Comparison of ENCODE assay signal across 15 cellular contexts in the genomic region with DNA sequence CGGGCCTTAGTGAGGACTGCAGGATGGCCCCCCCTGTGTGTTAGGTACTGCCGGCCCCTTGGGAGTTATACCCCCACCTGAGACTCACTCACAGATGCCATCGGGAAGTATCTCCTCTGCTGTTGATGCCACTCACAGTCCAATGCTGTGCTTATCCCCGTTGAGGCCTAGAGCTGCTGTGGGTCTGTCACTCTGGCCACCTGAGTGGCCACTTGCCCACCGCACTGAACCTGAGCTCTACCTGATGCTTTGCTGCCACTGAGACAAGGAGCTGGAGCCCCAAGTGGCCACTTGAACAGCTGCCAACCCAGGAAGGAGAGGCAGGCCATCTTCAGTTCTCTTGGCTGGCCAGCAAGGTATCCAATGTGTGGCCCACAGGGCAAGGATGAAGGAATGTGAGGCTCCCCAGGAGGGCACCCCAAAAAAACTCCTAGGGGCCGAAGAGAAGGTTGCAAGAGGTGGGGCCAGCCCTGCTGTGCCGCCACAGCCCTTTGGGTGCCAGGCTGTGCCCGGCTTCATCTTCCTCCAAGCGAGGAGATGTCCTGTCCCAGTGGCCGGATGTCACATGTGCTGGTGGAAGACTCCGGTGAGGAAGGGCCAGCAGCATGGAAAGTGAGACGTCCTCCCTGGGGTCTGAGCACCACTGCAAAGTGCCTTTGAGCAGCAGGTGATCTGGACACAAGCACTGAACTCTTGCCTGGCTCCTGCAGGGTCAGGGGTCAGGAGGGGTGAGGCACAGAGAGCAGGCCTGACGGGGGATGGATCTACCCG. TPM values are rescaled to one million over a fixed set of nuclear protein-coding genes. Genes with fewer than 3 reads are reported as not detected.
DNase-seq lines count a peak whose midpoint lies in the region; ATAC-seq, FAIRE-seq and TF ChIP-seq lines count a peak whose summit lies in the region.
"Had no signal": no experiment of that assay in that cellular context is flagged by ENCODE, and none has a peak within 500 bp of the region (broad histone marks: within the 10 kb centered on the region; RNA-seq: fewer than 3 reads in every experiment).

No MANE protein-coding gene starts in this region.

- no peak overlapping the region for H3K9ac ChIP-seq in endodermal cell (ENCODE audit: extremely low read depth, low read length, poor library complexity, severe bottlenecking)

- H3K9me3 Mint-ChIP-seq in stimulated activated naive CD8-positive, alpha-beta T cell treated with anti-CD3 and anti-CD28 coated beads, Interleukin-15, Interleukin-2, amounts not matched to agents 100 ng/mL and 50 ng/mL, for 24 hours = no peaks in the 10 kb centered on the region
- no peaks in the 10 kb centered on the region for H3K9me3 Mint-ChIP-seq in endodermal cell

- H3K27me3 Mint-ChIP-seq in stimulated activated naive CD8-positive, alpha-beta T cell treated with anti-CD3 and anti-CD28 coated beads, Interleukin-15, Interleukin-2, amounts not matched to agents 100 ng/mL and 50 ng/mL, for 24 hours = no peaks in the 10 kb centered on the region
- H3K27me3 Mint-ChIP-seq in endodermal cell (ENCODE audit: insufficient read depth) = no peaks in the 10 kb centered on the region

- peaks cover 16% of the 10 kb centered on the region for H3K4me1 ChIP-seq in endodermal cell (ENCODE audit: control insufficient read depth, insufficient read depth, low read length)

- peak overlapping the region; percentile 7 for H3K27ac Mint-ChIP-seq in stimulated activated naive CD8-positive, alpha-beta T cell treated with anti-CD3 and anti-CD28 coated beads, Interleukin-15, Interleukin-2, amounts not matched to agents 100 ng/mL and 50 ng/mL, for 24 hours
- no peak overlapping the region for H3K27ac Mint-ChIP-seq in endodermal cell
- H3K27ac Mint-ChIP-seq: B cell had no signal

- no peaks in the 10 kb centered on the region for H3K4me1 Mint-ChIP-seq in stimulated activated naive CD8-positive, alpha-beta T cell treated with anti-CD3 and anti-CD28 coated beads, Interleukin-15, Interleukin-2, amounts not matched to agents 100 ng/mL and 50 ng/mL, for 24 hours (ENCODE audit: low read depth)
- peaks cover 21% of the 10 kb centered on the region for H3K4me1 Mint-ChIP-seq in endodermal cell
- H3K4me1 Mint-ChIP-seq: B cell had no signal

- WGBS in endodermal cell (ENCODE audit: insufficient coverage in 1 of 2, insufficient read length in 1 of 2), 2 experiments = 86 to 91% methylated on average over 7 to 14 of the region's 14 CpGs

- no peak overlapping the region for H3K4me3 ChIP-seq in endodermal cell (ENCODE audit: low read length)
- H3K4me3 ChIP-seq: PC-9 had no signal

- DNase-seq in stimulated activated naive CD8-positive, alpha-beta T cell treated with anti-CD3 and anti-CD28 coated beads, Interleukin-15, Interleukin-2, amounts not matched to agents 100 U/mL and 50 U/mL, for 24 hours = no peak
- DNase-seq in endodermal cell (no peak), urothelium cell line (ENCODE audit: low spot score) (no peak)
- no peak for DNase-seq in activated CD8-positive, alpha-beta memory T cell treated with anti-CD3 and anti-CD28 coated beads, Interleukin-2, amount 50 U/mL, for 48 hours
- DNase-seq: DMS79 treated with DMSO at 0.1 percent for 48 hours, GOT3, KG1, NCI-H146, NCI-H510A treated with DMSO at 0.1 percent for 48 hours, PC-9 had no signal

- no peak for ATAC-seq in stimulated activated naive CD8-positive, alpha-beta T cell treated with anti-CD3 and anti-CD28 coated beads, Interleukin-15, Interleukin-2, amounts not matched to agents 100 U/mL and 50 U/mL, for 24 hours
- ATAC-seq in GM18517 (IDR thresholded peaks at IDR 0.05; ENCODE audit: unreplicated experiment) = no peak

- no peaks in the 10 kb centered on the region for H3K27me3 ChIP-seq in endodermal cell (ENCODE audit: control insufficient read depth, insufficient read depth, low read length, poor library complexity, severe bottlenecking)

- no peaks in the 10 kb centered on the region for H3K9me3 ChIP-seq in KOPT-K1 (ENCODE audit: insufficient read depth, low read length, poor library complexity, severe bottlenecking)
- no peaks in the 10 kb centered on the region for H3K9me3 ChIP-seq in endodermal cell (ENCODE audit: control insufficient read depth, low read length)

- no peak for FAIRE-seq in urothelium cell line (lab: Jason Lieb, UNC)
- FAIRE-seq: GM12891 had no signal

- no peaks in the 10 kb centered on the region for H3K36me3 Mint-ChIP-seq in stimulated activated naive CD8-positive, alpha-beta T cell treated with anti-CD3 and anti-CD28 coated beads, Interleukin-15, Interleukin-2, amounts not matched to agents 100 ng/mL and 50 ng/mL, for 24 hours (ENCODE audit: low read depth)
- peaks cover 7% of the 10 kb centered on the region for H3K36me3 Mint-ChIP-seq in endodermal cell (ENCODE audit: low read depth)

- peak; percentile 12 for TF ChIP-seq CTCF in endodermal cell (conservative IDR thresholded peaks at IDR 0.05)

- no peak overlapping the region for H3K4me3 Mint-ChIP-seq in stimulated activated naive CD8-positive, alpha-beta T cell treated with anti-CD3 and anti-CD28 coated beads, Interleukin-15, Interleukin-2, amounts not matched to agents 100 ng/mL and 50 ng/mL, for 24 hours
- H3K4me3 Mint-ChIP-seq in endodermal cell = no peak overlapping the region
- H3K4me3 Mint-ChIP-seq: B cell had no signal

- H3K36me3 ChIP-seq in KOPT-K1 (ENCODE audit: insufficient read depth, low read length) = no peaks in the 10 kb centered on the region
- H3K36me3 ChIP-seq in endodermal cell (ENCODE audit: control insufficient read depth, insufficient read depth, low read length) = no peaks in the 10 kb centered on the region

- peak overlapping the region; percentile 67 for H3K27ac ChIP-seq in KOPT-K1 (ENCODE audit: low read depth, low read length, poor library complexity, severe bottlenecking)
- no peak overlapping the region for H3K27ac ChIP-seq in endodermal cell (ENCODE audit: low read depth, low read length)
- H3K27ac ChIP-seq: PC-9 had no signal

RNA-seq across cellular contexts. Expression of a gene that starts 29.5 kb away (rescaled TPM):
- total RNA-seq in endodermal cell = 100 to 1,000 TPM; 145 to 158 TPM
- 57.2 TPM for polyA plus RNA-seq in endodermal cell (2013, experiment 1 of 2)
- polyA plus RNA-seq in endodermal cell (2013, experiment 2 of 2) = 55.0 TPM
